In the genomic region with DNA sequence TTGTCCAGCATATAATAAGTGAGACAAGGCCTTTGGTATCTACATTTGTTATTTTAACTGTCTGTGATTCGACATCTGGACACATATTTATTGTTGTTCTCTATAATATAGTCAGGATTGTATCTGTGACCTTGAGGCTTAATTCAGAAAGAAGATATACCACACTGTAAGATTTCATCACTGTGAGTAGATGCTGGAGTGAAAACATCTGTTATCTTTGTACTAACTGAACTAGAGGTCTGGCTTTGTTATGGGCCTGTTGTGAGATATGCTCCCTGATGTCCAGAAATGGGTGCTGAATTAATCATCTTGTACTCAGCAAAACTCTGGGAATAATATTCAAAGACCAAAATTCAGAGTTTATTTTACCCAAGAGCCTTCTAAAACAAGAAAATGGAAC, we compare ENCODE assay signal across 18 cellular contexts.
"Had no signal": no experiment of that assay in that cellular context is flagged by ENCODE, and none has a peak within 500 bp of the region (broad histone marks: within the 10 kb centered on the region; RNA-seq: fewer than 3 reads in every experiment).

No MANE protein-coding gene starts in this region.

- ATAC-seq: gastroesophageal sphincter, natural killer cell had no signal

- H3K9me3 ChIP-seq: breast epithelium, gastroesophageal sphincter had no signal

- H3K27me3 ChIP-seq: breast epithelium, gastroesophageal sphincter, hepatocyte, tibial artery had no signal

- H3K27ac ChIP-seq: breast epithelium, gastroesophageal sphincter, hepatocyte, skin epidermis, tibial artery had no signal

- H3K4me2 ChIP-seq: hepatocyte had no signal

- DNase-seq: activated B cell treated with CpG ODN at 0.5 μM for 24 hours; activated CD4-positive, alpha-beta T cell treated with anti-CD3 and anti-CD28 coated beads, Interleukin-2, amount 10 ng/mL, durations not matched to agents 24 days and 14 days; activated CD8-positive, alpha-beta memory T cell treated with anti-CD3 and anti-CD28 coated beads for 24 hours; activated naive CD4-positive, alpha-beta T cell; activated naive CD8-positive, alpha-beta T cell treated with anti-CD3 and anti-CD28 coated beads, Interleukin-2, amount 10 ng/mL, durations not matched to agents 7 days and 5 days; aorta; mesendoderm; natural killer cell; nucleus accumbens; posterior cingulate gyrus; stimulated activated CD4-positive, alpha-beta T cell treated with anti-CD3 and anti-CD28 coated beads, Interleukin-4, amount 100 ng/mL, for 24 hours; stimulated activated naive CD4-positive, alpha-beta T cell; T-helper 2 cell; tibial artery had no signal

- H3K4me3 ChIP-seq: breast epithelium, gastroesophageal sphincter, hepatocyte, skin epidermis, tibial artery had no signal

- H3K36me3 ChIP-seq: breast epithelium, gastroesophageal sphincter, tibial artery had no signal

- H2AFZ ChIP-seq: hepatocyte had no signal

- H3K4me1 ChIP-seq: breast epithelium, gastroesophageal sphincter, tibial artery had no signal
